ENCODE assay signal across 9 cellular contexts in genomic region chr21:46099476-46099875, GRCh38. TPM values are rescaled to one million over a fixed set of nuclear protein-coding genes. Genes with fewer than 3 reads are reported as not detected.
DNase-seq lines count a peak whose midpoint lies in the region; TF ChIP-seq lines count a peak whose summit lies in the region.
"Had no signal": no experiment of that assay in that cellular context is flagged by ENCODE, and none has a peak within 500 bp of the region (broad histone marks: within the 10 kb centered on the region; RNA-seq: fewer than 3 reads in every experiment).

No MANE protein-coding gene starts in this region.

- H3K4me2 ChIP-seq in smooth muscle cell = peak overlapping the region; percentile 94
- H3K4me2 ChIP-seq: KMS-11 had no signal

- WGBS in smooth muscle cell (ENCODE audit: low lambda C conversion rate) = 8% methylated on average over 17 of the region's 18 CpGs

- H3K9me3 ChIP-seq in iPS-18c (ENCODE audit: control insufficient read depth, insufficient read depth, low read length) (peaks cover 2% of the 10 kb centered on the region), smooth muscle cell (replicated peaks; ENCODE audit: low read depth) (no peaks in the 10 kb centered on the region)

- H2AFZ ChIP-seq in smooth muscle cell (ENCODE audit: low read depth) = no peak overlapping the region

- H3F3A ChIP-seq in smooth muscle cell (ENCODE audit: low read depth) = peaks cover 46% of the 10 kb centered on the region

- no peak for TF ChIP-seq CTCF in smooth muscle cell (IDR thresholded peaks at IDR 0.05; ENCODE audit: borderline replicate concordance, insufficient read depth, poor library complexity, severe bottlenecking)

- H4K20me1 ChIP-seq in smooth muscle cell (ENCODE audit: low read depth) = peaks cover 59% of the 10 kb centered on the region

- H3K79me2 ChIP-seq in smooth muscle cell (ENCODE audit: low read depth) = peaks cover 91% of the 10 kb centered on the region

- H3K4me3 ChIP-seq in iPS-18c (ENCODE audit: insufficient read depth, low read depth, low read length) (peak overlapping the region; percentile 28; the same call in 1 of the 2 replicates), smooth muscle cell (peak overlapping the region; percentile 86)

- peaks cover 5% of the 10 kb centered on the region for H3K36me3 ChIP-seq in smooth muscle cell (ENCODE audit: low read depth)

- H3K27me3 ChIP-seq in smooth muscle cell (ENCODE audit: low read depth) = no peaks in the 10 kb centered on the region

- H3K9ac ChIP-seq in smooth muscle cell (ENCODE audit: low read depth) = peak overlapping the region; percentile 58
- H3K9ac ChIP-seq: KMS-11 had no signal

- peak overlapping the region; percentile 77 for H3K27ac ChIP-seq in smooth muscle cell (ENCODE audit: low read depth)
- H3K27ac ChIP-seq: KMS-11 had no signal

- DNase-seq in HCEC 1CT (peak; percentile 44), amniotic epithelial cell (ENCODE audit: low read depth) (peak; percentile 27), smooth muscle cell (lab: John Stamatoyannopoulos, UW; ENCODE audit: unreplicated experiment) (no peak), NCI-H2081 (lab: John Stamatoyannopoulos, UW) (no peak), cerebellum (ENCODE audit: low spot score) (no peak), Ammon's horn (ENCODE audit: low spot score) (no peak), NOMO-1 treated with dmso at 0.1 percent for 144 hours (lab: John Stamatoyannopoulos, UW; ENCODE audit: unreplicated experiment) (no peak)

- no peaks in the 10 kb centered on the region for H3K4me1 ChIP-seq in smooth muscle cell (ENCODE audit: low read depth)

RNA-seq across cellular contexts. Expression of gene COL6A2, which starts 1.6 kb away (rescaled TPM):
- total RNA-seq in smooth muscle cell (1,570 and 1,698 TPM in 2 replicates), cerebellum (60.3 TPM)
- 2,969 and 4,089 TPM in 2 replicates for polyA plus RNA-seq in smooth muscle cell

RNA-seq across cellular contexts. Expression of gene FTCD, which starts 55.9 kb away (rescaled TPM):
- total RNA-seq in smooth muscle cell (1.3 and 4.1 TPM in 2 replicates), cerebellum (0.73 TPM)
- 15.2 and 18.0 TPM in 2 replicates for polyA plus RNA-seq in smooth muscle cell

Comparison
In these comparisons a context has a peak if more than half of its experiments do, and no peak if none do; other contexts are left out.
1. DNase-seq: peak in HCEC 1CT (single experiment) and amniotic epithelial cell (single experiment); none in smooth muscle cell (single experiment), NCI-H2081 (0 of 2), cerebellum (single experiment), Ammon's horn (single experiment) and NOMO-1 treated with dmso at 0.1 percent for 144 hours (single experiment).
2. RNA of gene COL6A2, which starts 1.6 kb away (total RNA-seq): 1,570 to 1,698 TPM in smooth muscle cell; 60.3 TPM in cerebellum (single experiment); every median in the first group is over 10 times any median in the second.